Comparison of ENCODE assay signal across 8 cellular contexts in genomic region chr3:102536479-102536878, GRCh38.
DNase-seq lines count a peak whose midpoint lies in the region; ATAC-seq, FAIRE-seq and TF ChIP-seq lines count a peak whose summit lies in the region.

No MANE protein-coding gene starts in this region.

- peak; percentile 80 for FAIRE-seq in A204.1 (lab: Jason Lieb, UNC)

- DNase-seq in NCI-H526 treated with DMSO at 0.1 percent for 48 hours (lab: John Stamatoyannopoulos, UW) (peak; percentile 60), mammary epithelial cell (peak; percentile 39)
- DNase-seq in activated naive CD4-positive, alpha-beta T cell (lab: John Stamatoyannopoulos, UW), result no peak
- no peak for DNase-seq in activated effector memory CD4-positive, alpha-beta T cell treated with anti-CD3 and anti-CD28 coated beads, Interleukin-2, amount 50 U/mL, for 16 hours

- TF ChIP-seq RAD21 in liver (IDR thresholded peaks at IDR 0.05), result peak; percentile 79 to 84

- CTCF ChIA-PET in mammary epithelial cell (lab: Charles Lee; ENCODE audit: low non-redundant PET), result interaction anchor here (0.6 to 1.9 kb wide), 6 partner anchors 135 to 734 kb away, joined by 3 to 38 read pairs (median 4); no protein-coding TSS in a partner anchor

- no peaks in the 10 kb centered on the region for H4K20me1 ChIP-seq in mammary epithelial cell (ENCODE audit: insufficient read depth, low read length)

- peak overlapping the region; percentile 49 for H2AFZ ChIP-seq in mammary epithelial cell (ENCODE audit: low read depth, low read length)

- peak; percentile 66 for ATAC-seq in HG03159 (IDR thresholded peaks at IDR 0.05; ENCODE audit: unreplicated experiment)

- H3K36me3 ChIP-seq in mammary epithelial cell (ENCODE audit: insufficient read depth, low read length) (no peaks in the 10 kb centered on the region), liver (ENCODE audit: control insufficient read depth in 4 of 4, insufficient read depth in 3 of 4, low read depth in 1 of 4, low read length in 3 of 4) (no peaks in the 10 kb centered on the region)

- H3K9me3 ChIP-seq in mammary epithelial cell (replicated peaks; ENCODE audit: insufficient read depth, low read length), result no peaks in the 10 kb centered on the region
- no peaks in the 10 kb centered on the region for H3K9me3 ChIP-seq in liver (ENCODE audit: control insufficient read depth in 4 of 4, low read length in 3 of 4)

- H3K4me2 ChIP-seq in mammary epithelial cell (ENCODE audit: insufficient read depth, low read depth, low read length), result no peak overlapping the region

- H3K4me3 ChIP-seq in mammary epithelial cell (replicated peaks in 1 of 3; ENCODE audit: insufficient read depth in 1 of 3, low read depth in 2 of 3, low read length in 3 of 3) (no peak overlapping the region), liver (ENCODE audit: low read depth in 1 of 3, low read length in 3 of 3) (no peak overlapping the region)

- in situ Hi-C loops in mammary epithelial cell (cut with MboI; ENCODE audit: low sequenced_read_pairs in 2 of 2), result loop anchor here (5.0 to 25.0 kb wide), 2 partner anchors 304 to 724 kb away; no protein-coding TSS in a partner anchor

- dilution Hi-C loops in mammary epithelial cell (cut with HindIII; ENCODE audit: low sequenced_read_pairs), result loop anchor here (25.0 kb wide), 1 partner anchor 724 kb away; no protein-coding TSS in a partner anchor

- H3K27me3 ChIP-seq in mammary epithelial cell (ENCODE audit: insufficient read depth, low read length), result no peaks in the 10 kb centered on the region
- no peaks in the 10 kb centered on the region for H3K27me3 ChIP-seq in liver (ENCODE audit: control insufficient read depth in 4 of 4, insufficient read depth in 4 of 4, low read length in 3 of 4)

- H3K79me2 ChIP-seq in mammary epithelial cell (ENCODE audit: insufficient read depth, low read length), result no peaks in the 10 kb centered on the region

- peak; percentile 48 for TF ChIP-seq CTCF in GM12873 (IDR thresholded peaks at IDR 0.05; ENCODE audit: insufficient read depth, low read depth, low read length, missing control alignments)
- TF ChIP-seq CTCF in mammary epithelial cell (conservative IDR thresholded peaks at IDR 0.05 in 1 of 2, IDR thresholded peaks at IDR 0.05 in 1 of 2; ENCODE audit: extremely low read depth in 1 of 2, insufficient read depth in 1 of 2, low read depth in 1 of 2, low read length in 2 of 2), result peak; percentile 42 to 55
- TF ChIP-seq CTCF in liver (IDR thresholded peaks at IDR 0.05; ENCODE audit: low read depth, low read length, missing input control), result peak; percentile 46

- no peak overlapping the region for H3K9ac ChIP-seq in mammary epithelial cell (ENCODE audit: insufficient read depth, low read length)
- peak overlapping the region in 1 of 2 donors; percentile 27 for H3K9ac ChIP-seq in liver (ENCODE audit: low read depth in 1 of 2, low read length in 2 of 2)

- BruUV-seq in mammary epithelial cell (replicated peaks; lab: Mats Ljungman, UMichigan), result no TSS peak

- H3K4me1 ChIP-seq in mammary epithelial cell (ENCODE audit: insufficient read depth, low read length), result no peaks in the 10 kb centered on the region
- H3K4me1 ChIP-seq in liver (ENCODE audit: control insufficient read depth in 4 of 4, insufficient read depth in 4 of 4, low read length in 3 of 4), result peaks cover 0 to 11% (median 5%) of the 10 kb centered on the region in 4 donors

- intact Hi-C loops in mammary epithelial cell (cut with micrococcal nuclease), result loop anchor here (1.0 to 10.0 kb wide), 5 partner anchors 69 to 832 kb away; no protein-coding TSS in a partner anchor

- 5% methylated on average over 7 of the region's 7 CpGs for WGBS in mammary epithelial cell (ENCODE audit: low coverage, missing lambda C conversion rate)
- WGBS in liver, result 12% methylated on average over 7 of the region's 7 CpGs

- no peak overlapping the region for H3K27ac ChIP-seq in mammary epithelial cell (ENCODE audit: insufficient read depth, low read depth, low read length)
- H3K27ac ChIP-seq in liver (ENCODE audit: low read depth in 1 of 2, low read length in 2 of 2), result no peak overlapping the region

TF ChIP-seq in liver, 16 proteins besides CTCF, POLR2A, EP300 and RAD21:
- TF ChIP-seq GABPA (IDR thresholded peaks at IDR 0.05 in 1 of 2, conservative IDR thresholded peaks at IDR 0.05 in 1 of 2) (no peak), EGR1 (IDR thresholded peaks at IDR 0.05; ENCODE audit: low read depth in 2 of 2) (no peak), RXRA (IDR thresholded peaks at IDR 0.05) (no peak), HNF4G (IDR thresholded peaks at IDR 0.05) (no peak), FOXA1 (IDR thresholded peaks at IDR 0.05) (no peak)
- TF ChIP-seq, protein P1, sequence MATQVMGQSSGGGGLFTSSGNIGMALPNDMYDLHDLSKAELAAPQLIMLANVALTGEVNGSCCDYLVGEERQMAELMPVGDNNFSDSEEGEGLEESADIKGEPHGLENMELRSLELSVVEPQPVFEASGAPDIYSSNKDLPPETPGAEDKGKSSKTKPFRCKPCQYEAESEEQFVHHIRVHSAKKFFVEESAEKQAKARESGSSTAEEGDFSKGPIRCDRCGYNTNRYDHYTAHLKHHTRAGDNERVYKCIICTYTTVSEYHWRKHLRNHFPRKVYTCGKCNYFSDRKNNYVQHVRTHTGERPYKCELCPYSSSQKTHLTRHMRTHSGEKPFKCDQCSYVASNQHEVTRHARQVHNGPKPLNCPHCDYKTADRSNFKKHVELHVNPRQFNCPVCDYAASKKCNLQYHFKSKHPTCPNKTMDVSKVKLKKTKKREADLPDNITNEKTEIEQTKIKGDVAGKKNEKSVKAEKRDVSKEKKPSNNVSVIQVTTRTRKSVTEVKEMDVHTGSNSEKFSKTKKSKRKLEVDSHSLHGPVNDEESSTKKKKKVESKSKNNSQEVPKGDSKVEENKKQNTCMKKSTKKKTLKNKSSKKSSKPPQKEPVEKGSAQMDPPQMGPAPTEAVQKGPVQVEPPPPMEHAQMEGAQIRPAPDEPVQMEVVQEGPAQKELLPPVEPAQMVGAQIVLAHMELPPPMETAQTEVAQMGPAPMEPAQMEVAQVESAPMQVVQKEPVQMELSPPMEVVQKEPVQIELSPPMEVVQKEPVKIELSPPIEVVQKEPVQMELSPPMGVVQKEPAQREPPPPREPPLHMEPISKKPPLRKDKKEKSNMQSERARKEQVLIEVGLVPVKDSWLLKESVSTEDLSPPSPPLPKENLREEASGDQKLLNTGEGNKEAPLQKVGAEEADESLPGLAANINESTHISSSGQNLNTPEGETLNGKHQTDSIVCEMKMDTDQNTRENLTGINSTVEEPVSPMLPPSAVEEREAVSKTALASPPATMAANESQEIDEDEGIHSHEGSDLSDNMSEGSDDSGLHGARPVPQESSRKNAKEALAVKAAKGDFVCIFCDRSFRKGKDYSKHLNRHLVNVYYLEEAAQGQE (IDR thresholded peaks at IDR 0.05), result no peak

Comparison
In these comparisons a context has a peak if more than half of its experiments do, and no peak if none do; other contexts are left out.
1. DNase-seq: peak in NCI-H526 treated with DMSO at 0.1 percent for 48 hours (single experiment) and mammary epithelial cell (single experiment); none in activated naive CD4-positive, alpha-beta T cell (0 of 4) and activated effector memory CD4-positive, alpha-beta T cell treated with anti-CD3 and anti-CD28 coated beads, Interleukin-2, amount 50 U/mL, for 16 hours (single experiment).
2. Peak in every context shown above with its lines, with median percentiles within 50 percentile points of each other: CTCF ChIP-seq.